In the genomic region with DNA sequence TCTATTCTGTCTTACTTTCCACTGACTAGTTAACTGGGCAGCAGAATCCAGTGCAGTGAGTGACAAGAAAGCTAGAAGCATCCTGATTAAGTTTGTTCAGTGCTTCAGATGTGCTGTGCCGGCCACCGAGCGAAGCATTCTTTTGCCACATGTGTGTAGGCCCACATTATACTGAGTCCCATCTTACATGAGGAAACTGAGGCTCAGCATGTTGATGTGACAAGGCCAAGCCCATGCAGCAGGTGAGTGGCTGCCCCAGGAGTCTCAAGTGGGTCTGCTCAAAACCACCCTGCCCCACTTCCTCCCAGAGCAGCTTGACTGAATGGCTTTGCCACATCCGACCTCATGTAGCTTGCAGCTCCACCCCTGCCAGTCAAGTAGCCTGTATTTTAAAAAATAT, we compare ENCODE assay signal across 15 cellular contexts. TPM values are rescaled to one million over a fixed set of nuclear protein-coding genes. Genes with fewer than 3 reads are reported as not detected.
DNase-seq lines count a peak whose midpoint lies in the region; ATAC-seq and TF ChIP-seq lines count a peak whose summit lies in the region.
"Had no signal": no experiment of that assay in that cellular context is flagged by ENCODE, and none has a peak within 500 bp of the region (broad histone marks: within the 10 kb centered on the region; RNA-seq: fewer than 3 reads in every experiment).

No MANE protein-coding gene starts in this region.

- H3K27ac Mint-ChIP-seq in CD8-positive, alpha-beta memory T cell, result peak overlapping the region; percentile 40 to 97 (median 96)

- peaks cover 81% of the 10 kb centered on the region for H3K4me1 ChIP-seq in CD8-positive, alpha-beta memory T cell (ENCODE audit: insufficient read depth, low read length)
- peaks cover 4% of the 10 kb centered on the region; the same call in 1 of the 2 replicates for H3K4me1 ChIP-seq in OCI-LY3 (ENCODE audit: low read length)
- H3K4me1 ChIP-seq in mucosa of descending colon (ENCODE audit: low read depth), result no peaks in the 10 kb centered on the region
- H3K4me1 ChIP-seq: adrenal gland had no signal

- no peaks in the 10 kb centered on the region for H3K9me3 ChIP-seq in CD8-positive, alpha-beta memory T cell (ENCODE audit: low read length)
- H3K9me3 ChIP-seq in OCI-LY3 (ENCODE audit: insufficient read depth, low read length) (no peaks in the 10 kb centered on the region), mucosa of descending colon (no peaks in the 10 kb centered on the region)
- H3K9me3 ChIP-seq: adrenal gland, neutrophil had no signal

- peaks cover 39% of the 10 kb centered on the region for H3K79me2 ChIP-seq in OCI-LY3 (ENCODE audit: low read length)

- no peaks in the 10 kb centered on the region for H3K9me3 Mint-ChIP-seq in CD8-positive, alpha-beta memory T cell

- peaks cover 65 to 91% (median 80%) of the 10 kb centered on the region in 3 donors for H3K4me1 Mint-ChIP-seq in CD8-positive, alpha-beta memory T cell

- H3K36me3 Mint-ChIP-seq in CD8-positive, alpha-beta memory T cell, result peaks cover 23 to 47% (median 25%) of the 10 kb centered on the region in 3 donors

- POLR2A ChIA-PET in CD8-positive, alpha-beta memory T cell (lab: Charles Lee), result interaction anchor here (0.6 to 1.7 kb wide), 15 partner anchors 8 to 60 kb away, joined by 3 to 10 read pairs (median 3); no protein-coding TSS in a partner anchor

- H3K27me3 ChIP-seq in CD8-positive, alpha-beta memory T cell (ENCODE audit: insufficient read depth, low read length, poor library complexity, severe bottlenecking), result no peaks in the 10 kb centered on the region
- no peaks in the 10 kb centered on the region for H3K27me3 ChIP-seq in OCI-LY3 (ENCODE audit: low read depth, low read length)
- H3K27me3 ChIP-seq: adrenal gland, neutrophil had no signal

- intact Hi-C loops in mucosa of descending colon (cut with DNase I, micrococcal nuclease), result no loop called here

- no peak overlapping the region for H3K4me2 ChIP-seq in OCI-LY3 (ENCODE audit: low read length)

- TF ChIP-seq CTCF in OCI-LY3 (IDR thresholded peaks at IDR 0.05; ENCODE audit: low read depth, low read length) (no peak), mucosa of descending colon (IDR thresholded peaks at IDR 0.05) (no peak)

- peaks cover 51% of the 10 kb centered on the region for H4K20me1 ChIP-seq in OCI-LY3 (ENCODE audit: insufficient read depth, low read length)

- H2AFZ ChIP-seq in OCI-LY3 (ENCODE audit: low read depth, low read length), result no peak overlapping the region

- peaks cover 23% of the 10 kb centered on the region for H3K36me3 ChIP-seq in CD8-positive, alpha-beta memory T cell (ENCODE audit: insufficient read depth, low read length)
- H3K36me3 ChIP-seq in OCI-LY3 (replicated peaks; ENCODE audit: low read depth, low read length) (peaks cover 41% of the 10 kb centered on the region), mucosa of descending colon (ENCODE audit: low read depth) (no peaks in the 10 kb centered on the region)
- H3K36me3 ChIP-seq: adrenal gland, neutrophil had no signal

- no peak overlapping the region for H3K4me3 ChIP-seq in CD8-positive, alpha-beta memory T cell (ENCODE audit: low read length)
- H3K4me3 ChIP-seq in OCI-LY3 (ENCODE audit: low read length) (no peak overlapping the region), mucosa of descending colon (no peak overlapping the region)
- H3K4me3 ChIP-seq: adrenal gland had no signal

- no peaks in the 10 kb centered on the region for H3K27me3 Mint-ChIP-seq in CD8-positive, alpha-beta memory T cell

- ATAC-seq in mucosa of descending colon (peak; percentile 77), HG02678 (IDR thresholded peaks at IDR 0.05; ENCODE audit: unreplicated experiment) (no peak), GM21528 (IDR thresholded peaks at IDR 0.05; ENCODE audit: low FRiP score, unreplicated experiment) (no peak)
- ATAC-seq: left lobe of liver had no signal

- no peak overlapping the region for H3K27ac ChIP-seq in CD8-positive, alpha-beta memory T cell (ENCODE audit: low read depth, low read length)
- 0 out of 2 replicates have a peak overlapping the region, but pooled peaks have one; percentile 2 for H3K27ac ChIP-seq in OCI-LY3 (ENCODE audit: low read length)
- H3K27ac ChIP-seq: adrenal gland, neutrophil had no signal

- H3K9ac ChIP-seq in OCI-LY3 (ENCODE audit: low read length), result no peak overlapping the region

- DNase-seq in CD8-positive, alpha-beta memory T cell, result peak in 4 of 5 donors; percentile 41 to 87 (median 56)
- peak; percentile 66 for DNase-seq in activated T-cell treated with anti-CD3 and anti-CD28 coated beads, Interleukin-2, amount 50 U/mL, for 1 hour
- DNase-seq in mucosa of descending colon (peak; percentile 30 to 67 (median 32)), Ammon's horn (ENCODE audit: low spot score) (no peak), DMS153 (lab: John Stamatoyannopoulos, UW) (no peak)
- DNase-seq: adrenal gland, glutamatergic neuron, NCI-H1092 treated with DMSO at 0.1 percent for 48 hours, NCI-H748 treated with DMSO at 0.1 percent for 48 hours, T1000 had no signal

- CTCF ChIA-PET in CD8-positive, alpha-beta memory T cell (lab: Charles Lee), result interaction anchor here (0.6 to 2.5 kb wide), 18 partner anchors 10 to 78 kb away, joined by 3 to 13 read pairs (median 4); no protein-coding TSS in a partner anchor

- H3K4me3 Mint-ChIP-seq in CD8-positive, alpha-beta memory T cell, result peak overlapping the region; percentile 3 to 82 (median 67)

RNA-seq across cellular contexts. Expression of a gene that starts 50.5 kb away (rescaled TPM):
- total RNA-seq in CD8-positive, alpha-beta memory T cell, result 100 to 1,000 TPM; 148 TPM
- polyA plus RNA-seq in CD8-positive, alpha-beta memory T cell, result 262 TPM
- 1 to 10 TPM; 1.9 to 5.8 (median 2.8) TPM for total RNA-seq in mucosa of descending colon

Comparison
In these comparisons a context has a peak if more than half of its experiments do, and no peak if none do; other contexts are left out.
1. DNase-seq: peak in CD8-positive, alpha-beta memory T cell (4 of 5), activated T-cell treated with anti-CD3 and anti-CD28 coated beads, Interleukin-2, amount 50 U/mL, for 1 hour (single experiment) and mucosa of descending colon (3 of 3); none in Ammon's horn (single experiment) and DMS153 (single experiment).
2. RNA of a gene that starts 50.5 kb away (total RNA-seq): 148 TPM in CD8-positive, alpha-beta memory T cell; 1.9 to 5.8 TPM in mucosa of descending colon; every median in the first group is over 10 times any median in the second.